Comparison of ENCODE assay signal across 17 cellular contexts in genomic region chr10:78196964-78197363, GRCh38.
DNase-seq lines count a peak whose midpoint lies in the region; ATAC-seq and TF ChIP-seq lines count a peak whose summit lies in the region.
"Had no signal": no experiment of that assay in that cellular context is flagged by ENCODE, and none has a peak within 500 bp of the region (broad histone marks: within the 10 kb centered on the region; RNA-seq: fewer than 3 reads in every experiment).

No MANE protein-coding gene starts in this region.

- no peak for TF ChIP-seq CTCF in PC-3 (conservative IDR thresholded peaks at IDR 0.05; ENCODE audit: low read depth, low read length)
- no peak for TF ChIP-seq CTCF in epithelial cell of proximal tubule (conservative IDR thresholded peaks at IDR 0.05; ENCODE audit: low read depth, low read length)
- TF ChIP-seq CTCF in osteoblast (IDR thresholded peaks at IDR 0.05; ENCODE audit: extremely low read depth, low read depth, low read length): no peak

- H3K27me3 Mint-ChIP-seq in activated CD4-positive, alpha-beta memory T cell treated with anti-CD3 and anti-CD28 coated beads for 36 hours: peaks cover 3% of the 10 kb centered on the region
- H3K27me3 Mint-ChIP-seq in activated CD4-positive, alpha-beta memory T cell treated with anti-CD3 and anti-CD28 coated beads, Interleukin-2, amount 10 ng/mL, durations not matched to agents 7 days and 5 days: peaks cover 4% of the 10 kb centered on the region

- H3K4me2 ChIP-seq in PC-3 (ENCODE audit: low read length) (no peak overlapping the region), osteoblast (ENCODE audit: insufficient read depth, low read length) (no peak overlapping the region)

- no peaks in the 10 kb centered on the region for H4K20me1 ChIP-seq in PC-3 (ENCODE audit: low read length)
- H4K20me1 ChIP-seq in osteoblast (ENCODE audit: insufficient read depth, low read length): no peaks in the 10 kb centered on the region

- H3K4me1 Mint-ChIP-seq in activated CD4-positive, alpha-beta memory T cell treated with anti-CD3 and anti-CD28 coated beads for 36 hours (ENCODE audit: low read depth): no peaks in the 10 kb centered on the region
- no peaks in the 10 kb centered on the region for H3K4me1 Mint-ChIP-seq in activated CD4-positive, alpha-beta memory T cell treated with anti-CD3 and anti-CD28 coated beads, Interleukin-2, amount 10 ng/mL, durations not matched to agents 7 days and 5 days

- H3K27ac Mint-ChIP-seq in activated CD4-positive, alpha-beta memory T cell treated with anti-CD3 and anti-CD28 coated beads for 36 hours: no peak overlapping the region
- no peak overlapping the region for H3K27ac Mint-ChIP-seq in activated CD4-positive, alpha-beta memory T cell treated with anti-CD3 and anti-CD28 coated beads, Interleukin-2, amount 10 ng/mL, durations not matched to agents 7 days and 5 days

- H2AFZ ChIP-seq in PC-3 (ENCODE audit: low read length) (no peak overlapping the region), osteoblast (ENCODE audit: low read length) (no peak overlapping the region)

- H3K9ac ChIP-seq in PC-3 (ENCODE audit: low read length): no peak overlapping the region

- CTCF ChIA-PET in activated CD4-positive, alpha-beta memory T cell treated with anti-CD3 and anti-CD28 coated beads for 36 hours (lab: Charles Lee): no interaction called here
- CTCF ChIA-PET in activated CD4-positive, alpha-beta memory T cell treated with anti-CD3 and anti-CD28 coated beads, Interleukin-2, amount 10 ng/mL, durations not matched to agents 7 days and 5 days (lab: Charles Lee): no interaction called here
- CTCF ChIA-PET in PC-3 (lab: Charles Lee): no interaction called here

- peaks cover 14% of the 10 kb centered on the region for H3K9me3 Mint-ChIP-seq in activated CD4-positive, alpha-beta memory T cell treated with anti-CD3 and anti-CD28 coated beads for 36 hours
- H3K9me3 Mint-ChIP-seq in activated CD4-positive, alpha-beta memory T cell treated with anti-CD3 and anti-CD28 coated beads, Interleukin-2, amount 10 ng/mL, durations not matched to agents 7 days and 5 days: no peaks in the 10 kb centered on the region

- H3K27me3 ChIP-seq in PC-3 (ENCODE audit: low read length) (peaks cover 57% of the 10 kb centered on the region), osteoblast (ENCODE audit: insufficient read depth, low read length) (peaks cover 12% of the 10 kb centered on the region)
- H3K27me3 ChIP-seq: dorsolateral prefrontal cortex, right atrium auricular region had no signal

- no peaks in the 10 kb centered on the region for H3F3A ChIP-seq in PC-3 (ENCODE audit: low read length, unreplicated experiment)

- ATAC-seq in PC-3: peak; percentile 50
- ATAC-seq: mucosa of descending colon, SK-N-SH treated with all-trans-retinoic acid at 6 μM for 48 hours had no signal

- DNase-seq in activated CD4-positive, alpha-beta memory T cell treated with anti-CD3 and anti-CD28 coated beads for 36 hours: peak; percentile 22
- no peak for DNase-seq in activated CD4-positive, alpha-beta memory T cell treated with anti-CD3 and anti-CD28 coated beads, Interleukin-2, amount 10 ng/mL, durations not matched to agents 7 days and 5 days
- DNase-seq in PC-3: peak; percentile 80
- peak; percentile 73 for DNase-seq in epithelial cell of proximal tubule (ENCODE audit: low read depth)
- peak; percentile 83 for DNase-seq in osteoblast (ENCODE audit: insufficient read length, low spot score, missing footprints)
- DNase-seq in medulla oblongata (ENCODE audit: extremely low spot score): no peak
- no peak for DNase-seq in amygdala (lab: John Stamatoyannopoulos, UW)
- DNase-seq in retina: no peak
- DNase-seq: activated CD4-positive, CD25-positive, alpha-beta regulatory T cell treated with anti-CD3 and anti-CD28 coated beads, Interleukin-2, amount 50 U/mL, for 72 hours; activated gamma-delta T cell treated with Interleukin-2 at 50 U/mL for 16 hours; dorsolateral prefrontal cortex; mucosa of descending colon; NCI-H1092 had no signal

- no peaks in the 10 kb centered on the region for H3K9me2 ChIP-seq in PC-3 (replicated peaks; ENCODE audit: low read length)

- POLR2A ChIA-PET in activated CD4-positive, alpha-beta memory T cell treated with anti-CD3 and anti-CD28 coated beads for 36 hours (lab: Charles Lee): no interaction called here
- POLR2A ChIA-PET in activated CD4-positive, alpha-beta memory T cell treated with anti-CD3 and anti-CD28 coated beads, Interleukin-2, amount 10 ng/mL, durations not matched to agents 7 days and 5 days (lab: Charles Lee): no interaction called here
- POLR2A ChIA-PET in PC-3 (lab: Charles Lee; ENCODE audit: unreplicated experiment): interaction anchor here (0.7 kb wide), 1 partner anchor 173 kb away, joined by 4 read pairs; no protein-coding TSS in a partner anchor

- H3K4me1 ChIP-seq in PC-3 (ENCODE audit: insufficient read depth, low read length) (peaks cover 3% of the 10 kb centered on the region; the same call in 1 of the 2 replicates), osteoblast (ENCODE audit: insufficient read depth, low read length) (peaks cover 4% of the 10 kb centered on the region)
- H3K4me1 ChIP-seq: right atrium auricular region had no signal

- no peak overlapping the region for H3K4me3 ChIP-seq in PC-3 (ENCODE audit: low read length)
- H3K4me3 ChIP-seq in epithelial cell of proximal tubule (ENCODE audit: low read depth, low read length): no peak overlapping the region
- no peak overlapping the region for H3K4me3 ChIP-seq in osteoblast (ENCODE audit: insufficient read depth, low read length)
- H3K4me3 ChIP-seq: dorsolateral prefrontal cortex, mucosa of descending colon, right atrium auricular region, thoracic aorta had no signal

- no peaks in the 10 kb centered on the region for H3K79me2 ChIP-seq in PC-3 (ENCODE audit: low read length)
- no peaks in the 10 kb centered on the region for H3K79me2 ChIP-seq in osteoblast (ENCODE audit: insufficient read depth, low read length)

- H3K36me3 ChIP-seq in PC-3 (ENCODE audit: low read depth, low read length): no peaks in the 10 kb centered on the region
- H3K36me3 ChIP-seq in osteoblast (ENCODE audit: insufficient read depth, low read length): no peaks in the 10 kb centered on the region
- H3K36me3 ChIP-seq: right atrium auricular region, thoracic aorta had no signal

- H3K4me3 Mint-ChIP-seq in activated CD4-positive, alpha-beta memory T cell treated with anti-CD3 and anti-CD28 coated beads for 36 hours: no peak overlapping the region
- no peak overlapping the region for H3K4me3 Mint-ChIP-seq in activated CD4-positive, alpha-beta memory T cell treated with anti-CD3 and anti-CD28 coated beads, Interleukin-2, amount 10 ng/mL, durations not matched to agents 7 days and 5 days

- H3K27ac ChIP-seq in PC-3 (ENCODE audit: low read length) (no peak overlapping the region), osteoblast (ENCODE audit: low read depth, low read length) (no peak overlapping the region)
- H3K27ac ChIP-seq: dorsolateral prefrontal cortex, HL-60, right atrium auricular region, thoracic aorta had no signal

- no peaks in the 10 kb centered on the region for H3K36me3 Mint-ChIP-seq in activated CD4-positive, alpha-beta memory T cell treated with anti-CD3 and anti-CD28 coated beads for 36 hours
- H3K36me3 Mint-ChIP-seq in activated CD4-positive, alpha-beta memory T cell treated with anti-CD3 and anti-CD28 coated beads, Interleukin-2, amount 10 ng/mL, durations not matched to agents 7 days and 5 days (ENCODE audit: low read depth): no peaks in the 10 kb centered on the region

- intact Hi-C loops in activated CD4-positive, alpha-beta memory T cell treated with anti-CD3 and anti-CD28 coated beads for 36 hours (cut with micrococcal nuclease): no loop called here
- intact Hi-C loops in PC-3 (cut with micrococcal nuclease): no loop called here

- BruUV-seq in PC-3 (replicated peaks; lab: Mats Ljungman, UMichigan): no TSS peak

- H3K9me3 ChIP-seq in PC-3 (ENCODE audit: low read length) (no peaks in the 10 kb centered on the region), osteoblast (ENCODE audit: low read depth, low read length) (peaks cover 4% of the 10 kb centered on the region)

Comparison
In these comparisons a context has a peak if more than half of its experiments do, and no peak if none do; other contexts are left out.
1. DNase-seq: peak in activated CD4-positive, alpha-beta memory T cell treated with anti-CD3 and anti-CD28 coated beads for 36 hours (single experiment), PC-3 (single experiment), epithelial cell of proximal tubule (single experiment) and osteoblast (single experiment); none in activated CD4-positive, alpha-beta memory T cell treated with anti-CD3 and anti-CD28 coated beads, Interleukin-2, amount 10 ng/mL, durations not matched to agents 7 days and 5 days (single experiment), medulla oblongata (single experiment), amygdala (0 of 56) and retina (single experiment).